ENCODE assay signal across 8 cellular contexts in the genomic region with DNA sequence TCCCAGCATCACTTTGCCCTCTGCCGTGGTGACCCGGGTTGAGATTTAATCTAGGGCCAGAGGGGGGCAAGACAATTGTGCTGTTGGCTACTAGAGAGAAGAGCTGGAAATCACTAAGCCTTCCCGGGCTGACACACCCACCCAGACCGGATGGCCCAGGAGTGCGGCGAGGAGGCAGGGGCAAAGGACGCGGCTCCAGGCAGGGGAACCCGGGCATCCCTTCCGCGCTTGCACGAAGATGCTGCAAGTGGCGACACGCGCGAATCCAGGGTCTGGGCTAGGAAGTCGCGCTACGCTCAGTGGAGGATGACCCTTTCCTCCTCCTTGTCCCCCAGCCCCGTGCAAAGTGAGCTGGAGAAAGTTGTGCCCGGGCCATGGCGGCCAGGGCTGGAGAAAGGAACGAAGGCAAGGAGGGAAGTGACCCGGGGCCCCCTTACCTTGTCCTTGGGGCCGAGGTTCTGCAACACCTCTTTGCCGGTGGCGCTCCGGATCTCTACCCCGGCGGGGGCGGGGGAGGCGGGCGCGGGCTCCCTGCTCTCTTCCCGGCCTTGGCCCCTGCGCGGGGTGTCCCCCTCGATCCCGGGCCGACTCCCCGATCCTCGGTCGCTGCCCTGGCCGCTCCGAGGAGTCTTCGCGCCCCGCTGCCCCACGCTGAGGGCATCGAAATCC. TPM values are rescaled to one million over a fixed set of nuclear protein-coding genes. Genes with fewer than 3 reads are reported as not detected.
DNase-seq lines count a peak whose midpoint lies in the region; ATAC-seq and TF ChIP-seq lines count a peak whose summit lies in the region.

No MANE protein-coding gene starts in this region.

- peaks cover 2% of the 10 kb centered on the region for H3K27me3 Mint-ChIP-seq in chondrocyte (ENCODE audit: low read depth)

- TF ChIP-seq CTCF in 22Rv1 (IDR thresholded peaks at IDR 0.05) (no peak), HFF-Myc (IDR thresholded peaks at IDR 0.05; ENCODE audit: low read depth, low read length, missing control alignments) (no peak), chondrocyte (IDR thresholded peaks at IDR 0.05) (no peak), lung (IDR thresholded peaks at IDR 0.05; ENCODE audit: control extremely low read depth, extremely low read depth) (no peak)

- H3K27me3 ChIP-seq in lung (ENCODE audit: control insufficient read depth, insufficient read depth) = no peaks in the 10 kb centered on the region

- peak overlapping the region; percentile 90 for H3K4me3 ChIP-seq in HFF-Myc (replicated peaks; ENCODE audit: low read depth, low read length)
- H3K4me3 ChIP-seq in lung = peak overlapping the region; percentile 57

- no peaks in the 10 kb centered on the region for H3K9me3 Mint-ChIP-seq in chondrocyte (ENCODE audit: low read depth)

- peaks cover 2 to 4% of the 10 kb centered on the region in 2 donors for H3K4me1 ChIP-seq in lung (ENCODE audit: control insufficient read depth in 2 of 2, insufficient read depth in 2 of 2, low read length in 2 of 2)

- no peaks in the 10 kb centered on the region for H3K36me3 ChIP-seq in lung (ENCODE audit: control insufficient read depth in 2 of 2, insufficient read depth in 2 of 2, low read length in 2 of 2)

- H3K27ac Mint-ChIP-seq in chondrocyte (ENCODE audit: unreplicated experiment) = no peak overlapping the region

- H3K36me3 Mint-ChIP-seq in chondrocyte (ENCODE audit: low read depth) = no peaks in the 10 kb centered on the region

- no peaks in the 10 kb centered on the region for H3K9me3 ChIP-seq in lung (ENCODE audit: control insufficient read depth in 2 of 2, insufficient read depth in 1 of 2, low read length in 1 of 2)

- 2 to 3% methylated on average over 34 to 50 of the region's 50 CpGs for WGBS in lung, 2 donors

- H3K27ac ChIP-seq in 22Rv1 (peak overlapping the region; percentile 32; the same call in 1 of the 2 replicates), lung (ENCODE audit: low read depth in 1 of 2, low read length in 1 of 2) (peak overlapping the region; percentile 75 to 87)

- DNase-seq in HFF-Myc (ENCODE audit: extremely low read depth, low read depth) = no peak
- peak; percentile 90 for DNase-seq in chondrocyte (ENCODE audit: low spot score)
- no peak for DNase-seq in lung (ENCODE audit: low spot score)
- DNase-seq in occipital lobe (lab: John Stamatoyannopoulos, UW) = no peak
- DNase-seq in hepatic stellate cell (ENCODE audit: low spot score) = no peak

- peak; percentile 0 for ATAC-seq in lung (ENCODE audit: insufficient read depth, low FRiP score)
- no peak for ATAC-seq in GM19397 (IDR thresholded peaks at IDR 0.05; ENCODE audit: unreplicated experiment)
- ATAC-seq in GM21619 (IDR thresholded peaks at IDR 0.05; ENCODE audit: unreplicated experiment) = no peak

- H3K4me3 Mint-ChIP-seq in chondrocyte (ENCODE audit: unreplicated experiment) = peak overlapping the region; percentile 82

- peaks cover 29% of the 10 kb centered on the region for H3K4me1 Mint-ChIP-seq in chondrocyte (ENCODE audit: low read depth)

RNA-seq across cellular contexts. Expression of gene DPYSL3, which starts 0.7 kb away (rescaled TPM):
- 60.2 to 63.1 TPM (median 60.4 TPM) in 3 replicates for total RNA-seq in chondrocyte
- 100 to 1,000 TPM in 1 of 2 donors, 10 to 100 TPM in 1; 67.6 to 112 TPM for total RNA-seq in lung
- 10 to 100 TPM; 13.8 to 19.8 TPM for polyA plus RNA-seq in lung
- 977 TPM for total RNA-seq in occipital lobe
